In the genomic region with DNA sequence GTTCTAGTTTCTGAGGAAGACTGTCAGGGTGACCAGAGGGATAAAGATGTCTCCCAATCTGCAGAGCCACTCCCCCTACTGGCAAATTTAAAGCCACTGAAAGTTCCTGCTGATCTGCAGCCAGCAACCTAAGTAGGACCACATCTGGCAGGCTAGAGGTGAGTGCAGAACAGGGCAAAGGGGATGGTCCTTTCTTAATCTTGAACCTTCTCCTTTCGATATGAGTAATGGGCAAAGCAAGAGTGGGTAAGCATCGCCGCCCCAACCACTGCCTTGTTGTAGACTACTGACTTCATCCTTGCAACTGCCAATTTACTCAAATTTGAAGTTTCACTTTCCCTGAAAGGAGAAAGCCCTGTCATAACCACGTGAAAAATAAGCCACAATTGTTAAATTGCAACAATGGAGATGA, we compare ENCODE assay signal across 1 cellular context.
TF ChIP-seq lines count a peak whose summit lies in the region.

No MANE protein-coding gene starts in this region.

TF ChIP-seq in GM12878, 131 proteins besides CTCF, POLR2A, EP300 and RAD21 (continued from another document):
- TF ChIP-seq, protein P1, sequence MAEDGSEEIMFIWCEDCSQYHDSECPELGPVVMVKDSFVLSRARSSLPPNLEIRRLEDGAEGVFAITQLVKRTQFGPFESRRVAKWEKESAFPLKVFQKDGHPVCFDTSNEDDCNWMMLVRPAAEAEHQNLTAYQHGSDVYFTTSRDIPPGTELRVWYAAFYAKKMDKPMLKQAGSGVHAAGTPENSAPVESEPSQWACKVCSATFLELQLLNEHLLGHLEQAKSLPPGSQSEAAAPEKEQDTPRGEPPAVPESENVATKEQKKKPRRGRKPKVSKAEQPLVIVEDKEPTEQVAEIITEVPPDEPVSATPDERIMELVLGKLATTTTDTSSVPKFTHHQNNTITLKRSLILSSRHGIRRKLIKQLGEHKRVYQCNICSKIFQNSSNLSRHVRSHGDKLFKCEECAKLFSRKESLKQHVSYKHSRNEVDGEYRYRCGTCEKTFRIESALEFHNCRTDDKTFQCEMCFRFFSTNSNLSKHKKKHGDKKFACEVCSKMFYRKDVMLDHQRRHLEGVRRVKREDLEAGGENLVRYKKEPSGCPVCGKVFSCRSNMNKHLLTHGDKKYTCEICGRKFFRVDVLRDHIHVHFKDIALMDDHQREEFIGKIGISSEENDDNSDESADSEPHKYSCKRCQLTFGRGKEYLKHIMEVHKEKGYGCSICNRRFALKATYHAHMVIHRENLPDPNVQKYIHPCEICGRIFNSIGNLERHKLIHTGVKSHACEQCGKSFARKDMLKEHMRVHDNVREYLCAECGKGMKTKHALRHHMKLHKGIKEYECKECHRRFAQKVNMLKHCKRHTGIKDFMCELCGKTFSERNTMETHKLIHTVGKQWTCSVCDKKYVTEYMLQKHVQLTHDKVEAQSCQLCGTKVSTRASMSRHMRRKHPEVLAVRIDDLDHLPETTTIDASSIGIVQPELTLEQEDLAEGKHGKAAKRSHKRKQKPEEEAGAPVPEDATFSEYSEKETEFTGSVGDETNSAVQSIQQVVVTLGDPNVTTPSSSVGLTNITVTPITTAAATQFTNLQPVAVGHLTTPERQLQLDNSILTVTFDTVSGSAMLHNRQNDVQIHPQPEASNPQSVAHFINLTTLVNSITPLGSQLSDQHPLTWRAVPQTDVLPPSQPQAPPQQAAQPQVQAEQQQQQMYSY (CRISPR knock-in tag; IDR thresholded peaks at IDR 0.05) = no peak
- peak; percentile 24; the same call in 1 of the 2 replicates for TF ChIP-seq SMC3 (IDR thresholded peaks at IDR 0.05; ENCODE audit: borderline replicate concordance, low read length)
- TF ChIP-seq RCOR1 (conservative IDR thresholded peaks at IDR 0.05; ENCODE audit: low read depth, low read length) = no peak
- peak; percentile 98 for TF ChIP-seq IRF4 (IDR thresholded peaks at IDR 0.05; ENCODE audit: low read depth, low read length)
- TF ChIP-seq, protein P2, sequence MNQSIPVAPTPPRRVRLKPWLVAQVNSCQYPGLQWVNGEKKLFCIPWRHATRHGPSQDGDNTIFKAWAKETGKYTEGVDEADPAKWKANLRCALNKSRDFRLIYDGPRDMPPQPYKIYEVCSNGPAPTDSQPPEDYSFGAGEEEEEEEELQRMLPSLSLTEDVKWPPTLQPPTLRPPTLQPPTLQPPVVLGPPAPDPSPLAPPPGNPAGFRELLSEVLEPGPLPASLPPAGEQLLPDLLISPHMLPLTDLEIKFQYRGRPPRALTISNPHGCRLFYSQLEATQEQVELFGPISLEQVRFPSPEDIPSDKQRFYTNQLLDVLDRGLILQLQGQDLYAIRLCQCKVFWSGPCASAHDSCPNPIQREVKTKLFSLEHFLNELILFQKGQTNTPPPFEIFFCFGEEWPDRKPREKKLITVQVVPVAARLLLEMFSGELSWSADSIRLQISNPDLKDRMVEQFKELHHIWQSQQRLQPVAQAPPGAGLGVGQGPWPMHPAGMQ (IDR thresholded peaks at IDR 0.05; ENCODE audit: borderline replicate concordance) = no peak
- TF ChIP-seq RUNX3 (IDR thresholded peaks at IDR 0.05; ENCODE audit: low read length) = peak; percentile 99
- TF ChIP-seq, protein P3, sequence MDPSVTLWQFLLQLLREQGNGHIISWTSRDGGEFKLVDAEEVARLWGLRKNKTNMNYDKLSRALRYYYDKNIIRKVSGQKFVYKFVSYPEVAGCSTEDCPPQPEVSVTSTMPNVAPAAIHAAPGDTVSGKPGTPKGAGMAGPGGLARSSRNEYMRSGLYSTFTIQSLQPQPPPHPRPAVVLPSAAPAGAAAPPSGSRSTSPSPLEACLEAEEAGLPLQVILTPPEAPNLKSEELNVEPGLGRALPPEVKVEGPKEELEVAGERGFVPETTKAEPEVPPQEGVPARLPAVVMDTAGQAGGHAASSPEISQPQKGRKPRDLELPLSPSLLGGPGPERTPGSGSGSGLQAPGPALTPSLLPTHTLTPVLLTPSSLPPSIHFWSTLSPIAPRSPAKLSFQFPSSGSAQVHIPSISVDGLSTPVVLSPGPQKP (IDR thresholded peaks at IDR 0.05; ENCODE audit: low read depth, low read length) = no peak
- TF ChIP-seq, protein P4, sequence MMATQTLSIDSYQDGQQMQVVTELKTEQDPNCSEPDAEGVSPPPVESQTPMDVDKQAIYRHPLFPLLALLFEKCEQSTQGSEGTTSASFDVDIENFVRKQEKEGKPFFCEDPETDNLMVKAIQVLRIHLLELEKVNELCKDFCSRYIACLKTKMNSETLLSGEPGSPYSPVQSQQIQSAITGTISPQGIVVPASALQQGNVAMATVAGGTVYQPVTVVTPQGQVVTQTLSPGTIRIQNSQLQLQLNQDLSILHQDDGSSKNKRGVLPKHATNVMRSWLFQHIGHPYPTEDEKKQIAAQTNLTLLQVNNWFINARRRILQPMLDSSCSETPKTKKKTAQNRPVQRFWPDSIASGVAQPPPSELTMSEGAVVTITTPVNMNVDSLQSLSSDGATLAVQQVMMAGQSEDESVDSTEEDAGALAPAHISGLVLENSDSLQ (IDR thresholded peaks at IDR 0.05) = peak; percentile 62
- TF ChIP-seq POLR2AphosphoS5 (IDR thresholded peaks at IDR 0.05; ENCODE audit: low read length) = no peak
- TF ChIP-seq KLF5 (IDR thresholded peaks at IDR 0.05; ENCODE audit: partially characterized antibody) = peak; percentile 49
- TF ChIP-seq, protein P5, sequence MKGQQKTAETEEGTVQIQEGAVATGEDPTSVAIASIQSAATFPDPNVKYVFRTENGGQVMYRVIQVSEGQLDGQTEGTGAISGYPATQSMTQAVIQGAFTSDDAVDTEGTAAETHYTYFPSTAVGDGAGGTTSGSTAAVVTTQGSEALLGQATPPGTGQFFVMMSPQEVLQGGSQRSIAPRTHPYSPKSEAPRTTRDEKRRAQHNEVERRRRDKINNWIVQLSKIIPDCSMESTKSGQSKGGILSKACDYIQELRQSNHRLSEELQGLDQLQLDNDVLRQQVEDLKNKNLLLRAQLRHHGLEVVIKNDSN (IDR thresholded peaks at IDR 0.05; ENCODE audit: borderline replicate concordance, extremely low read length, insufficient read depth, low read depth, low read length) = no peak
- no peak for TF ChIP-seq MYC (IDR thresholded peaks at IDR 0.05; ENCODE audit: insufficient read depth, insufficient read length, insufficient replicate concordance, low read length, severe bottlenecking)
- no peak for TF ChIP-seq SMARCA5 (IDR thresholded peaks at IDR 0.05)
- TF ChIP-seq TCF12 (IDR thresholded peaks at IDR 0.05; ENCODE audit: low read depth, low read length) = peak; percentile 60
- no peak for TF ChIP-seq FOS (IDR thresholded peaks at IDR 0.05; ENCODE audit: borderline replicate concordance, extremely low read depth, insufficient read length)
- no peak for TF ChIP-seq SMAD5 (IDR thresholded peaks at IDR 0.05; ENCODE audit: low read depth)
- no peak for TF ChIP-seq CHD4 (IDR thresholded peaks at IDR 0.05)
- peak; percentile 97; the same call in 1 of the 2 replicates for TF ChIP-seq ZBED1 (IDR thresholded peaks at IDR 0.05; ENCODE audit: borderline replicate concordance)
- peak; percentile 70 for TF ChIP-seq CREB1 (IDR thresholded peaks at IDR 0.05; ENCODE audit: low read depth)
- TF ChIP-seq, protein P6, sequence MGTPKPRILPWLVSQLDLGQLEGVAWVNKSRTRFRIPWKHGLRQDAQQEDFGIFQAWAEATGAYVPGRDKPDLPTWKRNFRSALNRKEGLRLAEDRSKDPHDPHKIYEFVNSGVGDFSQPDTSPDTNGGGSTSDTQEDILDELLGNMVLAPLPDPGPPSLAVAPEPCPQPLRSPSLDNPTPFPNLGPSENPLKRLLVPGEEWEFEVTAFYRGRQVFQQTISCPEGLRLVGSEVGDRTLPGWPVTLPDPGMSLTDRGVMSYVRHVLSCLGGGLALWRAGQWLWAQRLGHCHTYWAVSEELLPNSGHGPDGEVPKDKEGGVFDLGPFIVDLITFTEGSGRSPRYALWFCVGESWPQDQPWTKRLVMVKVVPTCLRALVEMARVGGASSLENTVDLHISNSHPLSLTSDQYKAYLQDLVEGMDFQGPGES (IDR thresholded peaks at IDR 0.05) = no peak
